Comparison of ENCODE assay signal across 8 cellular contexts in the genomic region with DNA sequence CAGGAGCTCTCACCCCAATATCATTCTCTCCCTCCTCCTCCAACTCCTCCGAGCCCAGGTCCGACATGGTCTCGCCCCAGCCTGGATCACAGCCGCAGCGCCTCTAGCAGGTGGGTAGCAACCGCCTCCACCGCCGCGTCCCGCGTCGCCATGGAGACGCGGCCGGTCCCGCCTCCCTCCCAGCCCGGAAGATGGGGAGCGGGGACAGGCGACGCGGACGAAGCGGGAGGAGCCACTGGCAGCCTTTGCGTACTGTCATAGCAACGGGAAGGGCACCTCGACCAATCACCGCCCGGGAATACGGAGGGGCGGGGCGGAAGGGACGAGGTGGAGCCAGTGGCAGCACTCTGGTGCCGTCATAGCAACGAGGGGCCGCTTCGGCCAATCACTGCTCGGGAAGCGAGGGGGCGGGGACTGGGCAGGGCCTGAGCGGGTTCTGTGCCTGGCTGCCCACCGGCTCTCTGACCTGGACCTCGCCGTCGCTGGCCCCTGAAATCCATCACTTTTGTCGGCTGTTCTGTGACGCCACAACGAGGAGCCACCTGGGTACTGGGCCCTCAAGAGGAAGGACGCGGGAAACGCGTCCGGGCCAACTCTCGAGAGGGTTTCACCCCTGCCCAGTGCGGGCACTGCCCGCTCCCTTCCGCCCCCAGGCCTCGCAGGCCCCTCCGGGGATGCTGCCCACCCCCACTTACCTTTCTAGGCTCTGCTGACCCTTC. TPM values are rescaled to one million over a fixed set of nuclear protein-coding genes. Genes with fewer than 3 reads are reported as not detected.
DNase-seq lines count a peak whose midpoint lies in the region; ATAC-seq, FAIRE-seq and TF ChIP-seq lines count a peak whose summit lies in the region.

A gene (minus strand): TSS at position 105 of the 719 bp plus-strand sequence. CDS start 38 bp downstream, at position 67.

- peak within 1 kb of the TSS; percentile 77 for H3K4me3 ChIP-seq in OCI-LY1 (ENCODE audit: low read depth, low read length, poor library complexity, severe bottlenecking)
- peak within 1 kb of the TSS; percentile 50 to 59 (median 54) for H3K4me3 ChIP-seq in endothelial cell of umbilical vein (replicated peaks in 1 of 3; ENCODE audit: insufficient read depth in 1 of 3, low read depth in 1 of 3, low read length in 3 of 3)

- no peaks in the 10 kb centered on the region for H4K20me1 ChIP-seq in OCI-LY1 (ENCODE audit: insufficient read depth, low read length)
- no peaks in the 10 kb centered on the region for H4K20me1 ChIP-seq in endothelial cell of umbilical vein (replicated peaks; ENCODE audit: control insufficient read depth, extremely low read depth, insufficient read depth, low read length)

- DNase-seq in DMS 273 (lab: John Stamatoyannopoulos, UW; ENCODE audit: unreplicated experiment) = peak; percentile 99
- peak; percentile 88 for DNase-seq in HuH-7 (ENCODE audit: low spot score)
- peak; percentile 99 for DNase-seq in activated T-cell treated with anti-CD3 and anti-CD28 coated beads for 1 hour (ENCODE audit: low read depth)
- DNase-seq in endothelial cell of umbilical vein (ENCODE audit: low read depth, low spot score) = peak; percentile 99
- DNase-seq in mesothelial cell of epicardium (ENCODE audit: low spot score in 2 of 2, unreplicated experiment in 2 of 2) = peak; percentile 98 to 99
- DNase-seq in stimulated activated CD8-positive, alpha-beta memory T cell treated with anti-CD3 and anti-CD28 coated beads, Interleukin-15, amount 100 ng/mL, for 4 hours (ENCODE audit: low read depth in 2 of 2) = peak; percentile 98 to 99

- peak within 1 kb of the TSS; percentile 91 for H3K4me3 Mint-ChIP-seq in mesothelial cell of epicardium

- FAIRE-seq in endothelial cell of umbilical vein (lab: Jason Lieb, UNC) = peak; percentile 99

- H3F3A ChIP-seq in OCI-LY1 (ENCODE audit: insufficient read depth, low read length) = no peaks in the 10 kb centered on the region

- peak within 1 kb of the TSS; percentile 76 for H3K9ac ChIP-seq in OCI-LY1 (ENCODE audit: low read length)
- peak within 1 kb of the TSS; percentile 47 for H3K9ac ChIP-seq in endothelial cell of umbilical vein (replicated peaks; ENCODE audit: extremely low read depth, insufficient read depth, low read length)

- no peaks in the 10 kb centered on the region for H3K9me3 ChIP-seq in OCI-LY1 (ENCODE audit: low read length)
- H3K9me3 ChIP-seq in endothelial cell of umbilical vein (replicated peaks; ENCODE audit: control insufficient read depth, insufficient read depth, low read length) = no peaks in the 10 kb centered on the region

- peak; percentile 98 for ATAC-seq in GM21526 (IDR thresholded peaks at IDR 0.05; ENCODE audit: low FRiP score, unreplicated experiment)

- dilution Hi-C loops in endothelial cell of umbilical vein (cut with MboI; ENCODE audit: extremely low pct_ligation_motif_present, low sequenced_read_pairs) = no loop called here

- peak within 1 kb of the TSS; percentile 75 for H3K27ac Mint-ChIP-seq in mesothelial cell of epicardium

- H3K27ac ChIP-seq in OCI-LY1 (ENCODE audit: low read depth, low read length, poor library complexity, severe bottlenecking) (no peak within 1 kb of the TSS), endothelial cell of umbilical vein (ENCODE audit: insufficient read depth, low read depth, low read length) (peak within 1 kb of the TSS; percentile 14)

- H3K4me1 ChIP-seq in OCI-LY1 (ENCODE audit: insufficient read depth, low read length, severe bottlenecking) (peaks cover 16% of the 10 kb centered on the region), endothelial cell of umbilical vein (ENCODE audit: control insufficient read depth, extremely low read depth, insufficient read depth, low read length) (peaks cover 13% of the 10 kb centered on the region)

- H3K79me2 ChIP-seq in OCI-LY1 (ENCODE audit: insufficient read depth, low read length) (no peaks in the 10 kb centered on the region), endothelial cell of umbilical vein (ENCODE audit: control insufficient read depth, insufficient read depth, low read length) (no peaks in the 10 kb centered on the region)

- peaks cover 11% of the 10 kb centered on the region for H3K27me3 Mint-ChIP-seq in mesothelial cell of epicardium (ENCODE audit: low read depth)

- peaks cover 14% of the 10 kb centered on the region for H3K4me1 Mint-ChIP-seq in mesothelial cell of epicardium

- peaks cover 13% of the 10 kb centered on the region; the same call in 1 of the 2 replicates for H3K27me3 ChIP-seq in OCI-LY1 (ENCODE audit: insufficient read depth, low read length)
- H3K27me3 ChIP-seq in endothelial cell of umbilical vein (ENCODE audit: control insufficient read depth in 2 of 2, insufficient read depth in 2 of 2, low read length in 2 of 2) = peaks cover 6 to 7% of the 10 kb centered on the region in 2 experiments

- no peak for TF ChIP-seq CTCF in OCI-LY1 (IDR thresholded peaks at IDR 0.05; ENCODE audit: low read length)
- TF ChIP-seq CTCF in endothelial cell of umbilical vein (IDR thresholded peaks at IDR 0.05; ENCODE audit: extremely low read depth in 1 of 2, insufficient read depth in 1 of 2, low read depth in 1 of 2, low read length in 2 of 2) = no peak
- no peak for TF ChIP-seq CTCF in mesothelial cell of epicardium (IDR thresholded peaks at IDR 0.05; ENCODE audit: unreplicated experiment)

- H3K4me2 ChIP-seq in OCI-LY1 (ENCODE audit: low read length) (peak within 1 kb of the TSS; percentile 95), endothelial cell of umbilical vein (ENCODE audit: insufficient read depth, low read length) (peak within 1 kb of the TSS; percentile 87)

- no peaks in the 10 kb centered on the region for H3K9me1 ChIP-seq in endothelial cell of umbilical vein (replicated peaks; ENCODE audit: control insufficient read depth, extremely low read depth, insufficient read depth, low read length)

- BruUV-seq in endothelial cell of umbilical vein (replicated peaks; lab: Mats Ljungman, UMichigan) = no TSS peak

- H3K9me3 Mint-ChIP-seq in mesothelial cell of epicardium = no peaks in the 10 kb centered on the region

- H3K36me3 ChIP-seq in OCI-LY1 (ENCODE audit: insufficient read depth, low read length) (no peaks in the 10 kb centered on the region), endothelial cell of umbilical vein (ENCODE audit: control insufficient read depth in 2 of 2, extremely low read depth in 1 of 2, insufficient read depth in 2 of 2, low read length in 2 of 2) (no peaks in the 10 kb centered on the region)

- intact Hi-C loops in endothelial cell of umbilical vein (cut with micrococcal nuclease) = loop anchor here (1.0 kb wide), 1 partner anchor 46 kb away; no protein-coding TSS in a partner anchor

- no peaks in the 10 kb centered on the region for H3K36me3 Mint-ChIP-seq in mesothelial cell of epicardium

- POLR2A ChIA-PET in endothelial cell of umbilical vein (lab: Charles Lee) = no interaction called here

- TF ChIP-seq POLR2A in endothelial cell of umbilical vein (IDR thresholded peaks at IDR 0.05; ENCODE audit: low read depth, low read length) = no peak

- CTCF ChIA-PET in endothelial cell of umbilical vein (lab: Charles Lee) = no interaction called here

- H3K9me2 ChIP-seq in OCI-LY1 (ENCODE audit: low read depth, low read length) = no peaks in the 10 kb centered on the region

- H2AFZ ChIP-seq in OCI-LY1 (ENCODE audit: low read length) (no peak within 1 kb of the TSS), endothelial cell of umbilical vein (ENCODE audit: low read depth, low read length) (peak within 1 kb of the TSS; percentile 97)

TF ChIP-seq in endothelial cell of umbilical vein, 7 proteins besides CTCF, POLR2A, EP300 and RAD21:
- TF ChIP-seq MYC (IDR thresholded peaks at IDR 0.05; ENCODE audit: low read depth, low read length) (no peak), POLR2AphosphoS5 (IDR thresholded peaks at IDR 0.05; ENCODE audit: insufficient read depth, low read depth, low read length) (no peak), FOS (IDR thresholded peaks at IDR 0.05; ENCODE audit: borderline replicate concordance, insufficient read depth, low read length) (no peak), EZH2 (IDR thresholded peaks at IDR 0.05; ENCODE audit: borderline replicate concordance, low read depth, low read length, severe bottlenecking) (no peak), GATA2 (IDR thresholded peaks at IDR 0.05; ENCODE audit: insufficient read depth, insufficient read length, low read depth, low read length) (no peak), JUN (IDR thresholded peaks at IDR 0.05; ENCODE audit: borderline replicate concordance, insufficient read depth, insufficient read length, low read depth) (no peak)
- TF ChIP-seq, protein P1, sequence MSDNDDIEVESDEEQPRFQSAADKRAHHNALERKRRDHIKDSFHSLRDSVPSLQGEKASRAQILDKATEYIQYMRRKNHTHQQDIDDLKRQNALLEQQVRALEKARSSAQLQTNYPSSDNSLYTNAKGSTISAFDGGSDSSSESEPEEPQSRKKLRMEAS (IDR thresholded peaks at IDR 0.05; ENCODE audit: insufficient read depth, insufficient read length) = no peak

RNA-seq across cellular contexts. Expression of the gene that starts here (rescaled TPM):
- total RNA-seq in endothelial cell of umbilical vein = not detected in 2 replicates
- 0.08 TPM in 1 of 2 replicates, not detected in the other for polyA plus RNA-seq in endothelial cell of umbilical vein
- polyA plus RNA-seq in endothelial cell of umbilical vein (2011; cell fraction: cytosol; rRNA removed) = 0.07 and 0.08 TPM in 2 replicates
- 0.13 and 0.20 TPM in 2 replicates for polyA plus RNA-seq in endothelial cell of umbilical vein (2011; cell fraction: nucleus; rRNA removed)
- polyA plus RNA-seq in endothelial cell of umbilical vein (2012) = 0.12 and 0.44 TPM in 2 replicates
- polyA minus RNA-seq in endothelial cell of umbilical vein = not detected in 2 replicates
- not detected for polyA minus RNA-seq in endothelial cell of umbilical vein (2011; cell fraction: cytosol; rRNA and poly(A)+ RNA removed)
- polyA minus RNA-seq in endothelial cell of umbilical vein (2011; cell fraction: nucleus; rRNA and poly(A)+ RNA removed) = not detected in 2 replicates
- total RNA-seq in mesothelial cell of epicardium = 0.23 to 0.42 TPM (median 0.40 TPM) in 3 replicates

Comparison
In these comparisons a context has a peak if more than half of its experiments do, and no peak if none do; other contexts are left out.
1. Peak in DNase-seq, H3K4me3 ChIP-seq, H3K27ac ChIP-seq, H3K9ac ChIP-seq and H3K4me2 ChIP-seq in endothelial cell of umbilical vein; RNA of the gene not detected or under 1 TPM.
2. Peak in DNase-seq in mesothelial cell of epicardium; RNA of the gene not detected or under 1 TPM.